In the genomic region with DNA sequence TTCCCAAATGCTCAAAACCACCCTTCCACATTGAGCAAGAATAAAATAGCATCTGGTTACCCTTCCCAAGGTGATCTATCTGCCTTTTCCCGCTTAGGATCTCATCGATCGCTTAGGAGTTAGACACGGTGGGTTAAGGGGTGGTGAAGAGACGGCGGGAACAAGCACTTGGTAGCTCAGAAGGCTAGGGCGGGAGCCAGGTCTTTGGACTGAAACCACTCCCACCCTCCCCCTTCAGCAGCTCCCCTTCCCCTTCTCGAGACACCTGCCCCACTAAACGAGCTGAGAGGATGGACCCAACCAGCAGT, we compare ENCODE assay signal across 8 cellular contexts. TPM values are rescaled to one million over a fixed set of nuclear protein-coding genes. Genes with fewer than 3 reads are reported as not detected.
DNase-seq lines count a peak whose midpoint lies in the region; ATAC-seq and TF ChIP-seq lines count a peak whose summit lies in the region.

No MANE protein-coding gene starts in this region.

- peaks cover 5% of the 10 kb centered on the region for H3K36me3 ChIP-seq in BJ (ENCODE audit: control insufficient read depth, insufficient read depth, low read length)
- peaks cover 20% of the 10 kb centered on the region for H3K36me3 ChIP-seq in muscle layer of colon (ENCODE audit: insufficient read depth, low read length)

- peaks cover 14% of the 10 kb centered on the region for H3K4me1 ChIP-seq in muscle layer of colon (ENCODE audit: insufficient read depth, low read length)

- TF ChIP-seq CTCF in BJ (IDR thresholded peaks at IDR 0.05; ENCODE audit: insufficient read depth, low read depth, low read length) = no peak

- peak overlapping the region; percentile 96 for H3K27ac ChIP-seq in muscle layer of colon (ENCODE audit: low read depth, low read length)

- H3K27me3 ChIP-seq in BJ (ENCODE audit: control insufficient read depth, insufficient read depth, low read length) (no peaks in the 10 kb centered on the region), muscle layer of colon (ENCODE audit: control insufficient read depth in 1 of 2, insufficient read depth in 2 of 2, low read length in 2 of 2) (no peaks in the 10 kb centered on the region)

- peak overlapping the region; percentile 97 for H3K9ac ChIP-seq in muscle layer of colon (ENCODE audit: low read length)

- peak; percentile 5 for ATAC-seq in GM18873 (IDR thresholded peaks at IDR 0.05; ENCODE audit: low FRiP score, unreplicated experiment)
- no peak for ATAC-seq in central memory CD8-positive, alpha-beta T cell (replicated peaks; ENCODE audit: extremely low read depth, poor library complexity, severe bottlenecking)
- no peak for ATAC-seq in GM21576 (IDR thresholded peaks at IDR 0.05; ENCODE audit: unreplicated experiment)

- peak overlapping the region; percentile 95 for H3K4me3 ChIP-seq in BJ (ENCODE audit: low read depth, low read length)
- H3K4me3 ChIP-seq in muscle layer of colon (ENCODE audit: low read depth in 1 of 2, low read length in 2 of 2) = peak overlapping the region; percentile 94 to 98

- DNase-seq in BJ (ENCODE audit: low read depth) = no peak
- DNase-seq in NCI-H2196 treated with DMSO at 0.1 percent for 48 hours (lab: John Stamatoyannopoulos, UW; ENCODE audit: unreplicated experiment) = peak; percentile 60
- no peak for DNase-seq in central memory CD8-positive, alpha-beta T cell (ENCODE audit: low spot score in 2 of 2)
- DNase-seq in NCI-H446 treated with DMSO at 0.1 percent for 48 hours (lab: John Stamatoyannopoulos, UW) = no peak
- DNase-seq in stimulated activated CD4-positive, alpha-beta T cell treated with anti-CD3 and anti-CD28 coated beads, Interleukin-2, amount 100 ng/mL, for 48 hours = no peak

- CTCF ChIA-PET in BJ (lab: Yijun Ruan, JAX) = interaction anchor here (0.9 kb wide), 1 partner anchor 349 kb away, joined by 3 read pairs; no protein-coding TSS in a partner anchor

- POLR2A ChIA-PET in BJ (lab: Charles Lee) = interaction anchor here (0.6 kb wide), 1 partner anchor 69 kb away, joined by 4 read pairs; no protein-coding TSS in a partner anchor

- H3K9me3 Mint-ChIP-seq in central memory CD8-positive, alpha-beta T cell = no peaks in the 10 kb centered on the region

- no peaks in the 10 kb centered on the region for H3K9me3 ChIP-seq in muscle layer of colon (ENCODE audit: low read length)

- H3K27ac Mint-ChIP-seq in central memory CD8-positive, alpha-beta T cell (ENCODE audit: low read depth) = peak overlapping the region; percentile 100

- H3K4me3 Mint-ChIP-seq in central memory CD8-positive, alpha-beta T cell = peak overlapping the region; percentile 100

- no peaks in the 10 kb centered on the region for H3K27me3 Mint-ChIP-seq in central memory CD8-positive, alpha-beta T cell

- H3K4me1 Mint-ChIP-seq in central memory CD8-positive, alpha-beta T cell = peaks cover 39% of the 10 kb centered on the region

- H3K36me3 Mint-ChIP-seq in central memory CD8-positive, alpha-beta T cell (ENCODE audit: insufficient read depth) = peaks cover 23% of the 10 kb centered on the region

RNA-seq across cellular contexts. Expression of a gene that starts 0.5 kb away (rescaled TPM):
- polyA plus RNA-seq in BJ (2011; rRNA removed) = 8.7 and 23.7 TPM in 2 replicates
- polyA minus RNA-seq in BJ (2011; rRNA and poly(A)+ RNA removed) = 11.1 and 12.8 TPM in 2 replicates
